In the genomic region with DNA sequence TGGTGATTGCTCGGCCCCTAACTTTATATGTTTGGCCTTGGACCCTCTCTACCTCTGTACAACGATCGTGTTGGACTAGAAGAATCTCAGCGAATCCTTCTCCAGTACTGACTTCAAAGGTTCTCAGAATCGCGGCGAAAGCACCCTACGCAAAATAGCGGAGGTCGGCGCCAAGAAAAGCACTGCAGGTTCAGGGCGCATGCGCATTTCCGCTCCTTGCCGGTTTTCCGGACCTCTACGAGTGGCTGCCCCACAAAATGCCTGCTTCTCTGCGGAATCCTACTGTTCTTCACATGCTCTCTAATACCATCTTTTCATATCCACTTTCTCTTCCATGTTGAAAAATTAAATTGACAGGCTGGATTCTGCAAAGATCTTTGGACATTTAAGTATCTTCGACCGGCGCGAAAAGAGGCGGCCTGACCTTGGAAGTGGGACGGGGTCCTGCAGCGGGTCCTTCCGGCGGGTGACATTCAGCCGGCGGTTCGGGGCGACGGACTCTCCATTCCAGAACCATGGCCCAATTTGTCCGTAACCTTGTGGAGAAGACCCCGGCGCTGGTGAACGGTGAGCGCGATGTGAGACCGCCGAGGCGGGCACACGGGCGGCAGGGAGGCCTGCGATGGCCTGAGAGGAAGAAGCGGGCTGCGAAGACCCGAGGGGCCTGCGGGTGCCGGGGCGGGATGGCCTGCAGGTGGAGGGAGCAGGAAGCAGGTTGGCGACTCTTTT, we compare ENCODE assay signal across 1 cellular context.
TF ChIP-seq lines count a peak whose summit lies in the region.

TSS of gene ATP5MG (plus strand) at position 456 of the 729 bp plus-strand sequence. CDS start at position 516, 60 bp downstream.

TF ChIP-seq in IMR-90, 13 proteins besides CTCF, POLR2A, EP300 and RAD21 (continued from another document):
- TF ChIP-seq BHLHE40 (IDR thresholded peaks at IDR 0.05; ENCODE audit: low read depth, low read length) (no peak), RCOR1 (IDR thresholded peaks at IDR 0.05; ENCODE audit: insufficient replicate concordance, low read length) (no peak), SMC3 (IDR thresholded peaks at IDR 0.05; ENCODE audit: low read depth, low read length) (peak; percentile 15; the same call in 1 of the 2 replicates)
